8 cellular contexts compared by ENCODE assay signal in the genomic region with DNA sequence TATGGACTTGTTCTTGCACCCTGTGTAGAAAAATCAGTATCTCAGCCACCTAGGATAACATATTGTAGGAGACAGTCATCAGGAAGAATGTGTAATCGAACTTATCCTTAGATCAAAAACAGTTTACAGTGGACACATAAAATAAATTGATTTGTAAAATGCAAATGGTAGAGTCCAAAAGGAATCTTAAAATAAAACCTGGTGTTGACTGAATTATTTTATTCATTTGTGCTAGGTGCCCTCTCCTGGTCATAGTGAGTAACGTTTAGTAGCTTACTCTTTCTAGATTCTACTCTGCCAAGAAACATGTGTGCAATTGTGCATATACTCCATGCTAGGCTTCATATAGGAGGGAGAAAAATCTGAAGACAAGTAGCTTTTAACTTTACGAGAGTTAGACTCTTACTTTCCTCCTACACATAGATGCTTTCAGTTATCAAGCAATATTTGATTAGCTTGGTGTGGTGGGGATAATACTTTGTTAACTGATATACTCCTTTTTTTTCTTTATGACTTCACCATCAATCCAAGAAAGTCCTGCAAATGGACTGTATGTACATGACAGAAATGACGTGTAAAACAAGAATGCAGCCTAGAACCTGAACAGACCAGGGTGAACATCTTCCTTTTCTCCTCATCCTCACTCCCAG. TPM values are rescaled to one million over a fixed set of nuclear protein-coding genes. Genes with fewer than 3 reads are reported as not detected.
DNase-seq lines count a peak whose midpoint lies in the region; ATAC-seq and TF ChIP-seq lines count a peak whose summit lies in the region.

No MANE protein-coding gene starts in this region.

- no peaks in the 10 kb centered on the region for H3K4me1 Mint-ChIP-seq in activated naive CD4-positive, alpha-beta T cell treated with anti-CD3 and anti-CD28 coated beads, Interleukin-2, amount 10 ng/mL, durations not matched to agents 7 days and 5 days

- H3K27me3 ChIP-seq in heart left ventricle (peaks cover 0 to 4% (median 0%) of the 10 kb centered on the region in 9 donors), right atrium auricular region (no peaks in the 10 kb centered on the region), ovary (no peaks in the 10 kb centered on the region)

- ATAC-seq in heart left ventricle, result no peak
- peak; percentile 67 for ATAC-seq in HG02884 (IDR thresholded peaks at IDR 0.05; ENCODE audit: unreplicated experiment)

- intact Hi-C loops in heart left ventricle (cut with DNase I) (loop anchor here in 3 of 10 donors (2.0 to 5.0 kb wide), 3 partner anchors 133 to 139 kb away; a partner anchor contains a TSS), ovary (cut with DNase I) (no loop called here)

- no peaks in the 10 kb centered on the region for H3K9me3 Mint-ChIP-seq in activated naive CD4-positive, alpha-beta T cell treated with anti-CD3 and anti-CD28 coated beads, Interleukin-2, amount 10 ng/mL, durations not matched to agents 7 days and 5 days

- CTCF ChIA-PET in activated naive CD4-positive, alpha-beta T cell treated with anti-CD3 and anti-CD28 coated beads, Interleukin-2, amount 10 ng/mL, durations not matched to agents 7 days and 5 days (lab: Charles Lee), result interaction anchor here (0.8 to 1.5 kb wide), 5 partner anchors 9 to 135 kb away, joined by 3 to 5 read pairs (median 3); no protein-coding TSS in a partner anchor

- H3K4me1 ChIP-seq in heart left ventricle (no peaks in the 10 kb centered on the region), right atrium auricular region (no peaks in the 10 kb centered on the region), ovary (ENCODE audit: insufficient read depth) (no peaks in the 10 kb centered on the region)

- DNase-seq in heart left ventricle (no peak), right atrium auricular region (ENCODE audit: low spot score) (no peak), NCI-H82 treated with DMSO at 0.1 percent for 48 hours (lab: John Stamatoyannopoulos, UW; ENCODE audit: unreplicated experiment) (peak; percentile 39), dermis microvascular lymphatic vessel endothelial cell (ENCODE audit: low read depth in 2 of 2) (peak; percentile 55 to 66), ovary (no peak), cerebellar nuclear complex (lab: John Stamatoyannopoulos, UW) (no peak)
- DNase-seq in activated naive CD4-positive, alpha-beta T cell treated with anti-CD3 and anti-CD28 coated beads, Interleukin-2, amount 10 ng/mL, durations not matched to agents 7 days and 5 days, result no peak

- H3K9me3 ChIP-seq in heart left ventricle, result no peaks in the 10 kb centered on the region
- no peaks in the 10 kb centered on the region for H3K9me3 ChIP-seq in right atrium auricular region
- H3K9me3 ChIP-seq in ovary, result no peaks in the 10 kb centered on the region

- H3K36me3 ChIP-seq in heart left ventricle, result no peaks in the 10 kb centered on the region
- H3K36me3 ChIP-seq in right atrium auricular region, result no peaks in the 10 kb centered on the region
- H3K36me3 ChIP-seq in ovary, result no peaks in the 10 kb centered on the region

- H3K27ac ChIP-seq in heart left ventricle (no peak overlapping the region), right atrium auricular region (no peak overlapping the region), ovary (no peak overlapping the region)

- no peaks in the 10 kb centered on the region for H3K27me3 Mint-ChIP-seq in activated naive CD4-positive, alpha-beta T cell treated with anti-CD3 and anti-CD28 coated beads, Interleukin-2, amount 10 ng/mL, durations not matched to agents 7 days and 5 days

- H3K27ac Mint-ChIP-seq in activated naive CD4-positive, alpha-beta T cell treated with anti-CD3 and anti-CD28 coated beads, Interleukin-2, amount 10 ng/mL, durations not matched to agents 7 days and 5 days, result no peak overlapping the region

- WGBS in heart left ventricle, 4 donors, result 26 to 37% (median 33%) methylated on average over 4 of the region's 4 CpGs
- WGBS in ovary, 3 donors, result 14 to 24% (median 18%) methylated on average over 4 of the region's 4 CpGs

- TF ChIP-seq CTCF in heart left ventricle (IDR thresholded peaks at IDR 0.05) (peak; percentile 31 to 67 (median 53)), right atrium auricular region (IDR thresholded peaks at IDR 0.05) (peak in 1 of 2 donors; percentile 66), ovary (IDR thresholded peaks at IDR 0.05) (peak; percentile 32 to 50 (median 38))

- TF ChIP-seq EP300 in ovary (IDR thresholded peaks at IDR 0.05), result no peak

- no peak overlapping the region for H3K4me3 ChIP-seq in heart left ventricle
- no peak overlapping the region for H3K4me3 ChIP-seq in right atrium auricular region
- H3K4me3 ChIP-seq in ovary, result no peak overlapping the region

- TF ChIP-seq POLR2A in heart left ventricle (IDR thresholded peaks at IDR 0.05) (no peak), ovary (IDR thresholded peaks at IDR 0.05) (no peak)

- no peak overlapping the region for H3K4me3 Mint-ChIP-seq in activated naive CD4-positive, alpha-beta T cell treated with anti-CD3 and anti-CD28 coated beads, Interleukin-2, amount 10 ng/mL, durations not matched to agents 7 days and 5 days

- H3K36me3 Mint-ChIP-seq in activated naive CD4-positive, alpha-beta T cell treated with anti-CD3 and anti-CD28 coated beads, Interleukin-2, amount 10 ng/mL, durations not matched to agents 7 days and 5 days, result no peaks in the 10 kb centered on the region

RNA-seq across cellular contexts. Expression of a gene that starts 23.7 kb away (rescaled TPM):
- 10 to 100 TPM in 2 of 9 donors, 1 to 10 TPM in 7; 1.8 to 23.2 (median 4.4) TPM for total RNA-seq in heart left ventricle
- polyA plus RNA-seq in heart left ventricle, result 1 to 10 TPM; 1.1 to 3.0 TPM
- total RNA-seq in right atrium auricular region, result 10 to 100 TPM; 10.1 to 11.6 TPM
- total RNA-seq in dermis microvascular lymphatic vessel endothelial cell, result 52.9 and 75.7 TPM in 2 replicates
- total RNA-seq in ovary, result 10 to 100 TPM in 3 of 7 donors, 1 to 10 TPM in 4; 6.9 to 16.7 (median 9.4) TPM
- 10 to 100 TPM; 12.4 to 23.5 TPM for polyA plus RNA-seq in ovary

RNA-seq across cellular contexts. Expression of a gene that starts 27.6 kb away (rescaled TPM):
- total RNA-seq in heart left ventricle, result under 1 TPM in 4 of 9 donors, not detected in 5; 0.14 to 0.25 (median 0.20) TPM
- under 1 TPM in 1 of 2 donors, not detected in 1; 0.03 TPM for polyA plus RNA-seq in heart left ventricle
- total RNA-seq in right atrium auricular region, result not detected
- under 0.01 and 0.25 TPM in 2 replicates for total RNA-seq in dermis microvascular lymphatic vessel endothelial cell
- total RNA-seq in ovary, result 1 to 10 TPM in 1 of 7 donors, under 1 TPM in 5, not detected in 1; 0.12 to 5.7 (median 0.61) TPM
- polyA plus RNA-seq in ovary, result under 1 TPM; 0.13 to 0.18 TPM

Comparison
In these comparisons a context has a peak if more than half of its experiments do, and no peak if none do; other contexts are left out.
1. DNase-seq: peak in NCI-H82 treated with DMSO at 0.1 percent for 48 hours (single experiment) and dermis microvascular lymphatic vessel endothelial cell (2 of 2); none in heart left ventricle (0 of 5), right atrium auricular region (single experiment), ovary (0 of 5), cerebellar nuclear complex (0 of 2) and activated naive CD4-positive, alpha-beta T cell treated with anti-CD3 and anti-CD28 coated beads, Interleukin-2, amount 10 ng/mL, durations not matched to agents 7 days and 5 days (single experiment).